1 cellular context compared by ENCODE assay signal in the genomic region with DNA sequence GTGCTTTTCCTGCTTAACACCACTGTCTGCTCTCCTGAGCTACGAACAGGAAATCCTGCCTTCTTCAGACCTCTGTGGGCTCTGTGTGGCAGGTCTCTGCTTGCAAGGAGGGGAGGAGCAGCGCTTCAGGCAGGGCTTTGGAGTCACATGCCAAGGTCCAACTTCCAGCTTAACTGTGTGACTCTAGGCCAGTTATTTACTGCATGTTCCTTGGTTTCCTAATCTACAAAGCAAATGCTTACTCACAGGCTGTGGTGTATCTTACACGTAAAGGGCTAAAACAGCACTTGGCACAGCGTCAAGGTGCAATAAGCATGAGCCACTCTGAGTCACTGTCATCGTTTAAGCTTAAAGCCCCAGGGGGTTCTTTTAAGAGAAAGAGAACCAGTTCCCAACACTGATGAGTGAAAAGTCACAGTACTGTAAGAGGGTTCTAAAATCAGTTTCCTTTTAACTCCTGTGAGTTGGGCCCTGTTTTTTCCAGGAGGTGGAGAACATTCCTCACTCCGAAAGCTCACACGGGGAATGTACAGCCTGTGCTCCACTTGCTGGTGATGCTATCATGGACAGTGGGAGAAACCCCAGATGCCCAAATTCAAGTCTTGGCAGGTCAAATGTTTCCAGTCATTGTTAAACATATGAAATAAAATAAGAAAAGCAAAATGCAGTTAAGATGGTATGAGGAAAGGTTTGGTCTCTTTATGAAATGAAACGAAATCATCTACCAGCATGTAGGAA.
A peak's percentile ranks its signal among the peaks of the same experiment; 100 is the strongest.
TF ChIP-seq lines count a peak whose summit lies in the region.

No MANE protein-coding gene starts in this region.

TF ChIP-seq in HepG2, 621 proteins besides CTCF, POLR2A, EP300 and RAD21 (continued from another document and continues in another):
- TF ChIP-seq, protein P1, sequence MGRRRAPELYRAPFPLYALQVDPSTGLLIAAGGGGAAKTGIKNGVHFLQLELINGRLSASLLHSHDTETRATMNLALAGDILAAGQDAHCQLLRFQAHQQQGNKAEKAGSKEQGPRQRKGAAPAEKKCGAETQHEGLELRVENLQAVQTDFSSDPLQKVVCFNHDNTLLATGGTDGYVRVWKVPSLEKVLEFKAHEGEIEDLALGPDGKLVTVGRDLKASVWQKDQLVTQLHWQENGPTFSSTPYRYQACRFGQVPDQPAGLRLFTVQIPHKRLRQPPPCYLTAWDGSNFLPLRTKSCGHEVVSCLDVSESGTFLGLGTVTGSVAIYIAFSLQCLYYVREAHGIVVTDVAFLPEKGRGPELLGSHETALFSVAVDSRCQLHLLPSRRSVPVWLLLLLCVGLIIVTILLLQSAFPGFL (CRISPR knock-in tag; IDR thresholded peaks at IDR 0.05): no peak
- peak; percentile 30; the same call in 1 of the 2 replicates for TF ChIP-seq ZNF878 (CRISPR knock-in tag; IDR thresholded peaks at IDR 0.05)
- TF ChIP-seq, protein P2, sequence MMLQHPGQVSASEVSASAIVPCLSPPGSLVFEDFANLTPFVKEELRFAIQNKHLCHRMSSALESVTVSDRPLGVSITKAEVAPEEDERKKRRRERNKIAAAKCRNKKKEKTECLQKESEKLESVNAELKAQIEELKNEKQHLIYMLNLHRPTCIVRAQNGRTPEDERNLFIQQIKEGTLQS (CRISPR knock-in tag; IDR thresholded peaks at IDR 0.05): peak; percentile 78
- TF ChIP-seq, protein P3, sequence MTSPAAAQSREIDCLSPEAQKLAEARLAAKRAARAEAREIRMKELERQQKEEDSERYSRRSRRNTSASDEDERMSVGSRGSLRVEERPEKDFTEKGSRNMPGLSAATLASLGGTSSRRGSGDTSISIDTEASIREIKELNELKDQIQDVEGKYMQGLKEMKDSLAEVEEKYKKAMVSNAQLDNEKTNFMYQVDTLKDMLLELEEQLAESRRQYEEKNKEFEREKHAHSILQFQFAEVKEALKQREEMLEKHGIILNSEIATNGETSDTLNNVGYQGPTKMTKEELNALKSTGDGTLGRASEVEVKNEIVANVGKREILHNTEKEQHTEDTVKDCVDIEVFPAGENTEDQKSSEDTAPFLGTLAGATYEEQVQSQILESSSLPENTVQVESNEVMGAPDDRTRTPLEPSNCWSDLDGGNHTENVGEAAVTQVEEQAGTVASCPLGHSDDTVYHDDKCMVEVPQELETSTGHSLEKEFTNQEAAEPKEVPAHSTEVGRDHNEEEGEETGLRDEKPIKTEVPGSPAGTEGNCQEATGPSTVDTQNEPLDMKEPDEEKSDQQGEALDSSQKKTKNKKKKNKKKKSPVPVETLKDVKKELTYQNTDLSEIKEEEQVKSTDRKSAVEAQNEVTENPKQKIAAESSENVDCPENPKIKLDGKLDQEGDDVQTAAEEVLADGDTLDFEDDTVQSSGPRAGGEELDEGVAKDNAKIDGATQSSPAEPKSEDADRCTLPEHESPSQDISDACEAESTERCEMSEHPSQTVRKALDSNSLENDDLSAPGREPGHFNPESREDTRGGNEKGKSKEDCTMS (CRISPR knock-in tag; conservative IDR thresholded peaks at IDR 0.05): no peak
- TF ChIP-seq, protein P4, sequence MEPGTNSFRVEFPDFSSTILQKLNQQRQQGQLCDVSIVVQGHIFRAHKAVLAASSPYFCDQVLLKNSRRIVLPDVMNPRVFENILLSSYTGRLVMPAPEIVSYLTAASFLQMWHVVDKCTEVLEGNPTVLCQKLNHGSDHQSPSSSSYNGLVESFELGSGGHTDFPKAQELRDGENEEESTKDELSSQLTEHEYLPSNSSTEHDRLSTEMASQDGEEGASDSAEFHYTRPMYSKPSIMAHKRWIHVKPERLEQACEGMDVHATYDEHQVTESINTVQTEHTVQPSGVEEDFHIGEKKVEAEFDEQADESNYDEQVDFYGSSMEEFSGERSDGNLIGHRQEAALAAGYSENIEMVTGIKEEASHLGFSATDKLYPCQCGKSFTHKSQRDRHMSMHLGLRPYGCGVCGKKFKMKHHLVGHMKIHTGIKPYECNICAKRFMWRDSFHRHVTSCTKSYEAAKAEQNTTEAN (CRISPR knock-in tag; conservative IDR thresholded peaks at IDR 0.05): 0 out of 2 replicates have a peak, but pooled peaks have one; percentile 72
- TF ChIP-seq SP2 (CRISPR knock-in tag; IDR thresholded peaks at IDR 0.05): no peak
- no peak for TF ChIP-seq ZNF616 (CRISPR knock-in tag; IDR thresholded peaks at IDR 0.05; ENCODE audit: low read depth)
- TF ChIP-seq, protein P5, sequence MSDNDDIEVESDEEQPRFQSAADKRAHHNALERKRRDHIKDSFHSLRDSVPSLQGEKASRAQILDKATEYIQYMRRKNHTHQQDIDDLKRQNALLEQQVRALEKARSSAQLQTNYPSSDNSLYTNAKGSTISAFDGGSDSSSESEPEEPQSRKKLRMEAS (IDR thresholded peaks at IDR 0.05): peak; percentile 88
- TF ChIP-seq, protein P6, sequence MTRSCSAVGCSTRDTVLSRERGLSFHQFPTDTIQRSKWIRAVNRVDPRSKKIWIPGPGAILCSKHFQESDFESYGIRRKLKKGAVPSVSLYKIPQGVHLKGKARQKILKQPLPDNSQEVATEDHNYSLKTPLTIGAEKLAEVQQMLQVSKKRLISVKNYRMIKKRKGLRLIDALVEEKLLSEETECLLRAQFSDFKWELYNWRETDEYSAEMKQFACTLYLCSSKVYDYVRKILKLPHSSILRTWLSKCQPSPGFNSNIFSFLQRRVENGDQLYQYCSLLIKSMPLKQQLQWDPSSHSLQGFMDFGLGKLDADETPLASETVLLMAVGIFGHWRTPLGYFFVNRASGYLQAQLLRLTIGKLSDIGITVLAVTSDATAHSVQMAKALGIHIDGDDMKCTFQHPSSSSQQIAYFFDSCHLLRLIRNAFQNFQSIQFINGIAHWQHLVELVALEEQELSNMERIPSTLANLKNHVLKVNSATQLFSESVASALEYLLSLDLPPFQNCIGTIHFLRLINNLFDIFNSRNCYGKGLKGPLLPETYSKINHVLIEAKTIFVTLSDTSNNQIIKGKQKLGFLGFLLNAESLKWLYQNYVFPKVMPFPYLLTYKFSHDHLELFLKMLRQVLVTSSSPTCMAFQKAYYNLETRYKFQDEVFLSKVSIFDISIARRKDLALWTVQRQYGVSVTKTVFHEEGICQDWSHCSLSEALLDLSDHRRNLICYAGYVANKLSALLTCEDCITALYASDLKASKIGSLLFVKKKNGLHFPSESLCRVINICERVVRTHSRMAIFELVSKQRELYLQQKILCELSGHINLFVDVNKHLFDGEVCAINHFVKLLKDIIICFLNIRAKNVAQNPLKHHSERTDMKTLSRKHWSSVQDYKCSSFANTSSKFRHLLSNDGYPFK (CRISPR knock-in tag; IDR thresholded peaks at IDR 0.05; ENCODE audit: borderline replicate concordance): peak; percentile 25; the same call in 1 of the 2 replicates
- no peak for TF ChIP-seq ADNP (CRISPR knock-in tag; IDR thresholded peaks at IDR 0.05)
- TF ChIP-seq ZNF749 (CRISPR knock-in tag; IDR thresholded peaks at IDR 0.05; ENCODE audit: borderline replicate concordance): peak; percentile 80; the same call in 1 of the 2 replicates
- no peak for TF ChIP-seq ZBTB42 (CRISPR knock-in tag; IDR thresholded peaks at IDR 0.05)
- 0 out of 2 replicates have a peak, but pooled peaks have one; percentile 4 for TF ChIP-seq ZNF430 (CRISPR knock-in tag; IDR thresholded peaks at IDR 0.05)
- no peak for TF ChIP-seq RORA (CRISPR knock-in tag; IDR thresholded peaks at IDR 0.05)
- TF ChIP-seq ZNF329 (CRISPR knock-in tag; IDR thresholded peaks at IDR 0.05; ENCODE audit: low read depth): no peak
- no peak; the same call in 1 of the 2 replicates for TF ChIP-seq RFXAP (CRISPR knock-in tag; IDR thresholded peaks at IDR 0.05; ENCODE audit: borderline replicate concordance)
- peak; percentile 98 for TF ChIP-seq GATAD2A (CRISPR knock-in tag; IDR thresholded peaks at IDR 0.05)
- no peak for TF ChIP-seq IKZF1 (IDR thresholded peaks at IDR 0.05)
- TF ChIP-seq, protein P7, sequence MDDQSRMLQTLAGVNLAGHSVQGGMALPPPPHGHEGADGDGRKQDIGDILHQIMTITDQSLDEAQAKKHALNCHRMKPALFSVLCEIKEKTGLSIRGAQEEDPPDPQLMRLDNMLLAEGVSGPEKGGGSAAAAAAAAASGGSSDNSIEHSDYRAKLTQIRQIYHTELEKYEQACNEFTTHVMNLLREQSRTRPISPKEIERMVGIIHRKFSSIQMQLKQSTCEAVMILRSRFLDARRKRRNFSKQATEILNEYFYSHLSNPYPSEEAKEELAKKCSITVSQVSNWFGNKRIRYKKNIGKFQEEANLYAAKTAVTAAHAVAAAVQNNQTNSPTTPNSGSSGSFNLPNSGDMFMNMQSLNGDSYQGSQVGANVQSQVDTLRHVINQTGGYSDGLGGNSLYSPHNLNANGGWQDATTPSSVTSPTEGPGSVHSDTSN (CRISPR knock-in tag; IDR thresholded peaks at IDR 0.05; ENCODE audit: borderline replicate concordance): no peak
- TF ChIP-seq, protein P8, sequence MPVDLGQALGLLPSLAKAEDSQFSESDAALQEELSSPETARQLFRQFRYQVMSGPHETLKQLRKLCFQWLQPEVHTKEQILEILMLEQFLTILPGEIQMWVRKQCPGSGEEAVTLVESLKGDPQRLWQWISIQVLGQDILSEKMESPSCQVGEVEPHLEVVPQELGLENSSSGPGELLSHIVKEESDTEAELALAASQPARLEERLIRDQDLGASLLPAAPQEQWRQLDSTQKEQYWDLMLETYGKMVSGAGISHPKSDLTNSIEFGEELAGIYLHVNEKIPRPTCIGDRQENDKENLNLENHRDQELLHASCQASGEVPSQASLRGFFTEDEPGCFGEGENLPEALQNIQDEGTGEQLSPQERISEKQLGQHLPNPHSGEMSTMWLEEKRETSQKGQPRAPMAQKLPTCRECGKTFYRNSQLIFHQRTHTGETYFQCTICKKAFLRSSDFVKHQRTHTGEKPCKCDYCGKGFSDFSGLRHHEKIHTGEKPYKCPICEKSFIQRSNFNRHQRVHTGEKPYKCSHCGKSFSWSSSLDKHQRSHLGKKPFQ (CRISPR knock-in tag; IDR thresholded peaks at IDR 0.05; ENCODE audit: insufficient replicate concordance): peak; percentile 86
- TF ChIP-seq, protein P9, sequence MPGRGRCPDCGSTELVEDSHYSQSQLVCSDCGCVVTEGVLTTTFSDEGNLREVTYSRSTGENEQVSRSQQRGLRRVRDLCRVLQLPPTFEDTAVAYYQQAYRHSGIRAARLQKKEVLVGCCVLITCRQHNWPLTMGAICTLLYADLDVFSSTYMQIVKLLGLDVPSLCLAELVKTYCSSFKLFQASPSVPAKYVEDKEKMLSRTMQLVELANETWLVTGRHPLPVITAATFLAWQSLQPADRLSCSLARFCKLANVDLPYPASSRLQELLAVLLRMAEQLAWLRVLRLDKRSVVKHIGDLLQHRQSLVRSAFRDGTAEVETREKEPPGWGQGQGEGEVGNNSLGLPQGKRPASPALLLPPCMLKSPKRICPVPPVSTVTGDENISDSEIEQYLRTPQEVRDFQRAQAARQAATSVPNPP (CRISPR knock-in tag; IDR thresholded peaks at IDR 0.05): 0 out of 2 replicates have a peak, but pooled peaks have one; percentile 63
- TF ChIP-seq, protein P10, sequence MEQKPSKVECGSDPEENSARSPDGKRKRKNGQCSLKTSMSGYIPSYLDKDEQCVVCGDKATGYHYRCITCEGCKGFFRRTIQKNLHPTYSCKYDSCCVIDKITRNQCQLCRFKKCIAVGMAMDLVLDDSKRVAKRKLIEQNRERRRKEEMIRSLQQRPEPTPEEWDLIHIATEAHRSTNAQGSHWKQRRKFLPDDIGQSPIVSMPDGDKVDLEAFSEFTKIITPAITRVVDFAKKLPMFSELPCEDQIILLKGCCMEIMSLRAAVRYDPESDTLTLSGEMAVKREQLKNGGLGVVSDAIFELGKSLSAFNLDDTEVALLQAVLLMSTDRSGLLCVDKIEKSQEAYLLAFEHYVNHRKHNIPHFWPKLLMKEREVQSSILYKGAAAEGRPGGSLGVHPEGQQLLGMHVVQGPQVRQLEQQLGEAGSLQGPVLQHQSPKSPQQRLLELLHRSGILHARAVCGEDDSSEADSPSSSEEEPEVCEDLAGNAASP (CRISPR knock-in tag; IDR thresholded peaks at IDR 0.05; ENCODE audit: borderline replicate concordance): peak; percentile 90
- TF ChIP-seq YEATS4 (CRISPR knock-in tag; IDR thresholded peaks at IDR 0.05; ENCODE audit: borderline replicate concordance): no peak; the same call in 1 of the 2 replicates
- TF ChIP-seq ZNF782 (CRISPR knock-in tag; IDR thresholded peaks at IDR 0.05; ENCODE audit: borderline replicate concordance): 0 out of 2 replicates have a peak, but pooled peaks have one; percentile 79
- TF ChIP-seq, protein P11, sequence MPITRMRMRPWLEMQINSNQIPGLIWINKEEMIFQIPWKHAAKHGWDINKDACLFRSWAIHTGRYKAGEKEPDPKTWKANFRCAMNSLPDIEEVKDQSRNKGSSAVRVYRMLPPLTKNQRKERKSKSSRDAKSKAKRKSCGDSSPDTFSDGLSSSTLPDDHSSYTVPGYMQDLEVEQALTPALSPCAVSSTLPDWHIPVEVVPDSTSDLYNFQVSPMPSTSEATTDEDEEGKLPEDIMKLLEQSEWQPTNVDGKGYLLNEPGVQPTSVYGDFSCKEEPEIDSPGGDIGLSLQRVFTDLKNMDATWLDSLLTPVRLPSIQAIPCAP (CRISPR knock-in tag; IDR thresholded peaks at IDR 0.05; ENCODE audit: low read depth): no peak
- TF ChIP-seq HOXA9 (CRISPR knock-in tag; IDR thresholded peaks at IDR 0.05; ENCODE audit: borderline replicate concordance): peak; percentile 81; the same call in 1 of the 2 replicates
- TF ChIP-seq, protein P12, sequence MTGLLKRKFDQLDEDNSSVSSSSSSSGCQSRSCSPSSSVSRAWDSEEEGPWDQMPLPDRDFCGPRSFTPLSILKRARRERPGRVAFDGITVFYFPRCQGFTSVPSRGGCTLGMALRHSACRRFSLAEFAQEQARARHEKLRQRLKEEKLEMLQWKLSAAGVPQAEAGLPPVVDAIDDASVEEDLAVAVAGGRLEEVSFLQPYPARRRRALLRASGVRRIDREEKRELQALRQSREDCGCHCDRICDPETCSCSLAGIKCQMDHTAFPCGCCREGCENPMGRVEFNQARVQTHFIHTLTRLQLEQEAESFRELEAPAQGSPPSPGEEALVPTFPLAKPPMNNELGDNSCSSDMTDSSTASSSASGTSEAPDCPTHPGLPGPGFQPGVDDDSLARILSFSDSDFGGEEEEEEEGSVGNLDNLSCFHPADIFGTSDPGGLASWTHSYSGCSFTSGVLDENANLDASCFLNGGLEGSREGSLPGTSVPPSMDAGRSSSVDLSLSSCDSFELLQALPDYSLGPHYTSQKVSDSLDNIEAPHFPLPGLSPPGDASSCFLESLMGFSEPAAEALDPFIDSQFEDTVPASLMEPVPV (CRISPR knock-in tag; IDR thresholded peaks at IDR 0.05): 0 out of 2 replicates have a peak, but pooled peaks have one; percentile 81
- TF ChIP-seq SIX1 (CRISPR knock-in tag; IDR thresholded peaks at IDR 0.05; ENCODE audit: borderline replicate concordance): peak; percentile 70; the same call in 1 of the 2 replicates
- peak; percentile 89; the same call in 1 of the 2 replicates for TF ChIP-seq TOE1 (CRISPR knock-in tag; IDR thresholded peaks at IDR 0.05)
- TF ChIP-seq ZEB1 (IDR thresholded peaks at IDR 0.05; ENCODE audit: insufficient replicate concordance, low read depth): no peak
- TF ChIP-seq TAF15 (IDR thresholded peaks at IDR 0.05; ENCODE audit: low read depth, low read length, poor library complexity, severe bottlenecking): no peak
- peak; percentile 17; the same call in 1 of the 2 replicates for TF ChIP-seq GABPA (IDR thresholded peaks at IDR 0.05; ENCODE audit: low read depth, low read length)
- TF ChIP-seq GABPA (CRISPR knock-in tag; IDR thresholded peaks at IDR 0.05; ENCODE audit: low read depth): peak; percentile 71
- TF ChIP-seq CCDC6 (CRISPR knock-in tag; IDR thresholded peaks at IDR 0.05): no peak; the same call in 1 of the 2 replicates
- TF ChIP-seq POGZ (CRISPR knock-in tag; IDR thresholded peaks at IDR 0.05): peak; percentile 82
- TF ChIP-seq JARID2 (CRISPR knock-in tag; IDR thresholded peaks at IDR 0.05; ENCODE audit: insufficient replicate concordance): no peak
